9 cellular contexts compared by ENCODE assay signal in the genomic region with DNA sequence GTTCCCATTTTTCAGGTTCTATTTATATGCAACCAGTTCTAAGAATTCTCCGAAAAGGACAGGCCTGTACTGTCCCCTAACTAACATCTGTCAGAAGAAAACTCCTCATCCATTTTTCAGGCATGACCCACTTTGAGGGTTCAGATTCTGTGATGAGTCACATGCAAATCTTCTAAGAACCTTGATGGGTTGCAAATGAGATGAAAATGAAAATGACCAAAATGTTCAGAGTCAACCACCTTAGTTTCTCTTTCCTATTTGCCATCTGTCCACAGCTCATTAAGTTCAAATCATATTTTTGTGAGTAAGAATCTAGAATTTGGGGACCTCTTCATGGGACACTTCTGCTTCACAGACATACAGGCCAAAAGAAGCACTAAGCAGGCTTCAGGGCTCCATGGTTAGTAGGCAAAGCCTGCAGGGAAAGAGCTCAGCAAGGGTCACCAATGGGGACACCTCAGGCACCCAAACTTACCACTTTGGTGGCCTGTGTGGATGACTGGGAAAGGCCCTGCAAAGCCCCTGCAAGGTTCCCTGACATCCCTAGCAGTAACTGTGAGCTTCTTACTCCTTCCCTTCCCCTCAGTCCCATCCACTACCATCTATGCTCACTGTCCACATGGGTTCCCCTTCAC.
DNase-seq lines count a peak whose midpoint lies in the region; ATAC-seq and TF ChIP-seq lines count a peak whose summit lies in the region.
"Had no signal": no experiment of that assay in that cellular context is flagged by ENCODE, and none has a peak within 500 bp of the region (broad histone marks: within the 10 kb centered on the region; RNA-seq: fewer than 3 reads in every experiment).

No MANE protein-coding gene starts in this region.

- H3K4me3 ChIP-seq in hepatocyte: no peak overlapping the region
- H3K4me3 ChIP-seq: tibial artery had no signal

- peaks cover 2% of the 10 kb centered on the region for H3K27me3 Mint-ChIP-seq in activated T-helper 2 cell treated with anti-CD3 and anti-CD28 coated beads, Interferon-gamma antibody, Interleukin-2, Interleukin-4, amounts not matched to agents 10 μg/mL and 5 μg/mL and 100 μg/mL, durations not matched to agents 14 hours and 24 hours and 36 hours (ENCODE audit: low read depth)

- H2AFZ ChIP-seq in hepatocyte: no peak overlapping the region

- no peaks in the 10 kb centered on the region for H3K36me3 Mint-ChIP-seq in activated T-helper 2 cell treated with anti-CD3 and anti-CD28 coated beads, Interferon-gamma antibody, Interleukin-2, Interleukin-4, amounts not matched to agents 10 μg/mL and 5 μg/mL and 100 μg/mL, durations not matched to agents 14 hours and 24 hours and 36 hours (ENCODE audit: low read depth)

- H3K4me3 Mint-ChIP-seq in activated T-helper 2 cell treated with anti-CD3 and anti-CD28 coated beads, Interferon-gamma antibody, Interleukin-2, Interleukin-4, amounts not matched to agents 10 μg/mL and 5 μg/mL and 100 μg/mL, durations not matched to agents 14 hours and 24 hours and 36 hours (ENCODE audit: low read depth): no peak overlapping the region

- no peak for TF ChIP-seq CTCF in hepatocyte (IDR thresholded peaks at IDR 0.05; ENCODE audit: poor library complexity)

- WGBS in hepatocyte (ENCODE audit: low lambda C conversion rate, missing lambda C conversion rate): 100% methylated on average over 1 of the region's 1 CpG

- H3K27ac Mint-ChIP-seq in activated T-helper 2 cell treated with anti-CD3 and anti-CD28 coated beads, Interferon-gamma antibody, Interleukin-2, Interleukin-4, amounts not matched to agents 10 μg/mL and 5 μg/mL and 100 μg/mL, durations not matched to agents 14 hours and 24 hours and 36 hours: peak overlapping the region; percentile 46

- no peaks in the 10 kb centered on the region for H3K9me3 ChIP-seq in hepatocyte (ENCODE audit: low read depth)
- H3K9me3 ChIP-seq: tibial artery had no signal

- no peaks in the 10 kb centered on the region for H3K4me1 ChIP-seq in hepatocyte (ENCODE audit: insufficient read depth)
- H3K4me1 ChIP-seq: tibial artery had no signal

- peaks cover 22% of the 10 kb centered on the region for H3K4me1 Mint-ChIP-seq in activated T-helper 2 cell treated with anti-CD3 and anti-CD28 coated beads, Interferon-gamma antibody, Interleukin-2, Interleukin-4, amounts not matched to agents 10 μg/mL and 5 μg/mL and 100 μg/mL, durations not matched to agents 14 hours and 24 hours and 36 hours (ENCODE audit: low read depth)

- no peaks in the 10 kb centered on the region for H3K27me3 ChIP-seq in hepatocyte
- H3K27me3 ChIP-seq: tibial artery had no signal

- H3K4me2 ChIP-seq in hepatocyte: no peak overlapping the region

- no peak overlapping the region for H3K27ac ChIP-seq in hepatocyte
- H3K27ac ChIP-seq: tibial artery had no signal

- H3K79me2 ChIP-seq in hepatocyte: no peaks in the 10 kb centered on the region

- DNase-seq in activated T-helper 2 cell treated with anti-CD3 and anti-CD28 coated beads, Interferon-gamma antibody, Interleukin-2, Interleukin-4, amounts not matched to agents 10 μg/mL and 5 μg/mL and 100 μg/mL, durations not matched to agents 14 hours and 24 hours and 36 hours (ENCODE audit: low spot score): no peak
- DNase-seq in NCI-H1436 treated with DMSO at 0.1 percent for 48 hours (lab: John Stamatoyannopoulos, UW) (no peak), hepatocyte (ENCODE audit: low spot score) (no peak), NCI-H446 treated with DMSO at 0.1 percent for 48 hours (lab: John Stamatoyannopoulos, UW) (no peak), SW 1271 (lab: John Stamatoyannopoulos, UW) (no peak)
- DNase-seq: tibial artery had no signal

- intact Hi-C loops in activated T-helper 2 cell treated with anti-CD3 and anti-CD28 coated beads, Interferon-gamma antibody, Interleukin-2, Interleukin-4, amounts not matched to agents 10 μg/mL and 5 μg/mL and 100 μg/mL, durations not matched to agents 14 hours and 24 hours and 36 hours (cut with micrococcal nuclease): no loop called here

- no peaks in the 10 kb centered on the region for H3K36me3 ChIP-seq in hepatocyte (replicated peaks; ENCODE audit: insufficient read depth, low read depth)
- H3K36me3 ChIP-seq: tibial artery had no signal

- no peaks in the 10 kb centered on the region for H3K9me2 ChIP-seq in hepatocyte (replicated peaks; ENCODE audit: insufficient read depth)

- H4K20me1 ChIP-seq in hepatocyte (ENCODE audit: insufficient read depth, poor library complexity, severe bottlenecking): no peaks in the 10 kb centered on the region

- no peaks in the 10 kb centered on the region for H3K9me3 Mint-ChIP-seq in activated T-helper 2 cell treated with anti-CD3 and anti-CD28 coated beads, Interferon-gamma antibody, Interleukin-2, Interleukin-4, amounts not matched to agents 10 μg/mL and 5 μg/mL and 100 μg/mL, durations not matched to agents 14 hours and 24 hours and 36 hours

- ATAC-seq in GM18861 (IDR thresholded peaks at IDR 0.05; ENCODE audit: unreplicated experiment): peak; percentile 82
- peak; percentile 77 for ATAC-seq in GM21367 (IDR thresholded peaks at IDR 0.05; ENCODE audit: unreplicated experiment)
- peak; percentile 74 for ATAC-seq in HG03108 (IDR thresholded peaks at IDR 0.05; ENCODE audit: unreplicated experiment)
